In genomic region chr18:31990823-31991222, GRCh38 we compare ENCODE assay signal across 15 cellular contexts. TPM values are rescaled to one million over a fixed set of nuclear protein-coding genes. Genes with fewer than 3 reads are reported as not detected.
DNase-seq lines count a peak whose midpoint lies in the region; ATAC-seq, FAIRE-seq and TF ChIP-seq lines count a peak whose summit lies in the region.
"Had no signal": no experiment of that assay in that cellular context is flagged by ENCODE, and none has a peak within 500 bp of the region (broad histone marks: within the 10 kb centered on the region; RNA-seq: fewer than 3 reads in every experiment).

No MANE protein-coding gene starts in this region.

- DNase-seq in GM06990 (ENCODE audit: extremely low read depth, insufficient read length), result peak; percentile 39
- DNase-seq in NCI-H1092 treated with DMSO at 0.1 percent for 48 hours (lab: John Stamatoyannopoulos, UW), result no peak
- no peak for DNase-seq in esophagus squamous epithelium (lab: John Stamatoyannopoulos, UW)
- DNase-seq in D721Med (ENCODE audit: insufficient read length, low spot score), result no peak
- DNase-seq in CD1c-positive myeloid dendritic cell (ENCODE audit: extremely low spot score), result no peak
- DNase-seq: activated CD4-positive, alpha-beta T cell treated with anti-CD3 and anti-CD28 coated beads for 36 hours; activated naive CD4-positive, alpha-beta T cell treated with anti-CD3 and anti-CD28 coated beads, Interleukin-2, amount 10 ng/mL, durations not matched to agents 7 days and 5 days; colonic mucosa; glutamatergic neuron; mesendoderm; NCI-H2081; uterus had no signal

- TF ChIP-seq POLR2A in esophagus squamous epithelium (IDR thresholded peaks at IDR 0.05), result no peak

- ATAC-seq in GM19351 (IDR thresholded peaks at IDR 0.05; ENCODE audit: unreplicated experiment) (peak; percentile 100), HG02798 (IDR thresholded peaks at IDR 0.05; ENCODE audit: poor library complexity, unreplicated experiment) (peak; percentile 87), HG03521 (IDR thresholded peaks at IDR 0.05; ENCODE audit: unreplicated experiment) (peak; percentile 95)
- ATAC-seq: activated CD4-positive, alpha-beta T cell treated with anti-CD3 and anti-CD28 coated beads for 36 hours had no signal

- TF ChIP-seq CTCF in GM06990 (IDR thresholded peaks at IDR 0.05; ENCODE audit: insufficient read depth, low read length, poor library complexity, severe bottlenecking) (no peak), esophagus squamous epithelium (IDR thresholded peaks at IDR 0.05) (no peak), D721Med (IDR thresholded peaks at IDR 0.05; ENCODE audit: insufficient read depth, missing control alignments) (no peak)

- no peaks in the 10 kb centered on the region for H3K9me3 ChIP-seq in esophagus squamous epithelium
- H3K9me3 ChIP-seq: colonic mucosa, uterus had no signal

- 82 to 96% methylated on average over 2 of the region's 2 CpGs for WGBS in esophagus squamous epithelium, 2 donors

- no peaks in the 10 kb centered on the region for H3K4me1 ChIP-seq in esophagus squamous epithelium
- H3K4me1 ChIP-seq: colonic mucosa, uterus had no signal

- H3K27me3 ChIP-seq in GM06990 (replicated peaks; ENCODE audit: control insufficient read depth, insufficient read depth, low read length) (no peaks in the 10 kb centered on the region), esophagus squamous epithelium (no peaks in the 10 kb centered on the region)
- H3K27me3 ChIP-seq: colonic mucosa, uterus had no signal

- intact Hi-C loops in esophagus squamous epithelium (cut with DNase I), result no loop called here

- no peak overlapping the region for H3K27ac ChIP-seq in esophagus squamous epithelium
- H3K27ac ChIP-seq: colonic mucosa, uterus had no signal

- H3K4me3 ChIP-seq in GM06990 (replicated peaks; ENCODE audit: low read depth, low read length) (no peak overlapping the region), esophagus squamous epithelium (no peak overlapping the region)
- H3K4me3 ChIP-seq: colonic mucosa, uterus had no signal

- no peak for FAIRE-seq in D721Med (lab: Jason Lieb, UNC)

- H3K36me3 ChIP-seq in GM06990 (ENCODE audit: control insufficient read depth, insufficient read depth, low read length) (no peaks in the 10 kb centered on the region), esophagus squamous epithelium (no peaks in the 10 kb centered on the region)
- H3K36me3 ChIP-seq: colonic mucosa, uterus had no signal

RNA-seq across cellular contexts. Expression of gene RNF125, which starts 27.8 kb away (rescaled TPM):
- 10 to 100 TPM in 1 of 4 donors, 1 to 10 TPM in 2, under 1 TPM in 1; 0.87 to 10.7 (median 3.2) TPM for total RNA-seq in esophagus squamous epithelium

RNA-seq across cellular contexts. Expression of gene TRAPPC8, which starts 47.9 kb away (rescaled TPM):
- 10 to 100 TPM; 15.5 to 38.1 (median 31.2) TPM for total RNA-seq in esophagus squamous epithelium
